11 cellular contexts compared by ENCODE assay signal in genomic region chr13:113205428-113205931, GRCh38.
A peak's percentile ranks its signal among the peaks of the same experiment; 100 is the strongest.
DNase-seq lines count a peak whose midpoint lies in the region; ATAC-seq and TF ChIP-seq lines count a peak whose summit lies in the region.
"Had no signal": no experiment of that assay in that cellular context is flagged by ENCODE, and none has a peak within 500 bp of the region (broad histone marks: within the 10 kb centered on the region; RNA-seq: fewer than 3 reads in every experiment).

No MANE protein-coding gene starts in this region.

- no peaks in the 10 kb centered on the region for H3K27me3 ChIP-seq in BLaER1 treated with 17β-estradiol and CSF1 and Interleukin-3, amounts not matched to agents 10 nM and 100 nM
- H3K27me3 ChIP-seq: SJCRH30, tibial nerve had no signal

- peak overlapping the region in 6 of 11 experiments; percentile 85 to 96 (median 91); a peak in 5 of 22 replicates for H3K4me2 ChIP-seq in BLaER1 treated with 17β-estradiol and CSF1 and Interleukin-3, amounts not matched to agents 10 nM and 100 nM

- H3K4me1 Mint-ChIP-seq in activated naive CD8-positive, alpha-beta T cell treated with anti-CD3 and anti-CD28 coated beads, Interleukin-2, amount 50 U/mL, for 24 hours: peaks cover 61% of the 10 kb centered on the region
- H3K4me1 Mint-ChIP-seq in stimulated activated memory B cell treated with anti-CD40 and anti-IgM and Interleukin-4, amounts not matched to agents 10 μg/mL and 1 μg/mL and 100 μg/mL, for 72 hours: peaks cover 60% of the 10 kb centered on the region

- CTCF ChIA-PET in HEK293 (lab: Yijun Ruan, JAX): interaction anchor here (0.6 kb wide), 1 partner anchor 69 kb away, joined by 3 read pairs; no protein-coding TSS in a partner anchor

- peak overlapping the region; percentile 63 for H3K27ac Mint-ChIP-seq in activated naive CD8-positive, alpha-beta T cell treated with anti-CD3 and anti-CD28 coated beads, Interleukin-2, amount 50 U/mL, for 24 hours
- H3K27ac Mint-ChIP-seq in stimulated activated memory B cell treated with anti-CD40 and anti-IgM and Interleukin-4, amounts not matched to agents 10 μg/mL and 1 μg/mL and 100 μg/mL, for 72 hours: no peak overlapping the region

- no peak for TF ChIP-seq CTCF in HEK293 (tag by site-specific recombination; IDR thresholded peaks at IDR 0.05)

- POLR2A ChIA-PET in HEK293 (lab: Yijun Ruan, JAX): no interaction called here

- no peak overlapping the region for H3K9ac ChIP-seq in BLaER1 treated with 17β-estradiol and CSF1 and Interleukin-3, amounts not matched to agents 10 nM and 100 nM

- H3K4me3 ChIP-seq in BLaER1 treated with 17β-estradiol and CSF1 and Interleukin-3, amounts not matched to agents 10 nM and 100 nM: no peak overlapping the region
- H3K4me3 ChIP-seq in HEK293 (ENCODE audit: low read depth, low read length): no peak overlapping the region
- H3K4me3 ChIP-seq: SJCRH30, tibial nerve had no signal

- no peak for ATAC-seq in activated naive CD8-positive, alpha-beta T cell treated with anti-CD3 and anti-CD28 coated beads, Interleukin-2, amount 50 U/mL, for 24 hours
- no peak for ATAC-seq in stimulated activated memory B cell treated with anti-CD40 and anti-IgM and Interleukin-4, amounts not matched to agents 10 μg/mL and 1 μg/mL and 100 μg/mL, for 72 hours

- H3K27me3 Mint-ChIP-seq in activated naive CD8-positive, alpha-beta T cell treated with anti-CD3 and anti-CD28 coated beads, Interleukin-2, amount 50 U/mL, for 24 hours: no peaks in the 10 kb centered on the region
- no peaks in the 10 kb centered on the region for H3K27me3 Mint-ChIP-seq in stimulated activated memory B cell treated with anti-CD40 and anti-IgM and Interleukin-4, amounts not matched to agents 10 μg/mL and 1 μg/mL and 100 μg/mL, for 72 hours

- peaks cover 44 to 73% (median 63%) of the 10 kb centered on the region in 11 experiments for H4K20me1 ChIP-seq in BLaER1 treated with 17β-estradiol and CSF1 and Interleukin-3, amounts not matched to agents 10 nM and 100 nM

- H3K36me3 Mint-ChIP-seq in activated naive CD8-positive, alpha-beta T cell treated with anti-CD3 and anti-CD28 coated beads, Interleukin-2, amount 50 U/mL, for 24 hours (ENCODE audit: low read depth): peaks cover 32% of the 10 kb centered on the region
- H3K36me3 Mint-ChIP-seq in stimulated activated memory B cell treated with anti-CD40 and anti-IgM and Interleukin-4, amounts not matched to agents 10 μg/mL and 1 μg/mL and 100 μg/mL, for 72 hours: peaks cover 5% of the 10 kb centered on the region

- peaks cover 38 to 60% (median 46%) of the 10 kb centered on the region in 10 experiments for H3K4me1 ChIP-seq in BLaER1 treated with 17β-estradiol and CSF1 and Interleukin-3, amounts not matched to agents 10 nM and 100 nM
- H3K4me1 ChIP-seq in HEK293 (ENCODE audit: control insufficient read depth, insufficient read depth, low read length): no peaks in the 10 kb centered on the region; the same call in 1 of the 2 replicates

- no peak for DNase-seq in activated naive CD8-positive, alpha-beta T cell treated with anti-CD3 and anti-CD28 coated beads, Interleukin-2, amount 50 U/mL, for 24 hours
- DNase-seq in iris pigment epithelial cell (ENCODE audit: low read depth) (peak; percentile 76), NCI-H2107 (lab: John Stamatoyannopoulos, UW) (no peak), ecto neural progenitor cell (ENCODE audit: low spot score) (no peak), iPS-NIHi7 (ENCODE audit: extremely low spot score) (no peak)
- DNase-seq: SJCRH30; stimulated activated CD4-positive, alpha-beta T cell treated with anti-CD3 and anti-CD28 coated beads, Interleukin-2, amount 100 ng/mL, for 24 hours had no signal

- H3K9me3 ChIP-seq in BLaER1 treated with 17β-estradiol and CSF1 and Interleukin-3, amounts not matched to agents 10 nM and 100 nM (replicated peaks in 1 of 11): no peaks in the 10 kb centered on the region
- H3K9me3 ChIP-seq in HEK293 (ENCODE audit: control insufficient read depth, insufficient read depth, low read depth, low read length): no peaks in the 10 kb centered on the region
- H3K9me3 ChIP-seq: SJCRH30, tibial nerve had no signal

- no peak overlapping the region for H3K27ac ChIP-seq in BLaER1 treated with 17β-estradiol and CSF1 and Interleukin-3, amounts not matched to agents 10 nM and 100 nM
- no peak overlapping the region for H3K27ac ChIP-seq in HEK293 (ENCODE audit: extremely low read depth, low read depth, low read length)
- H3K27ac ChIP-seq: SJCRH30, tibial nerve had no signal

- H3K9me3 Mint-ChIP-seq in activated naive CD8-positive, alpha-beta T cell treated with anti-CD3 and anti-CD28 coated beads, Interleukin-2, amount 50 U/mL, for 24 hours: no peaks in the 10 kb centered on the region
- H3K9me3 Mint-ChIP-seq in stimulated activated memory B cell treated with anti-CD40 and anti-IgM and Interleukin-4, amounts not matched to agents 10 μg/mL and 1 μg/mL and 100 μg/mL, for 72 hours: no peaks in the 10 kb centered on the region

- peaks cover 16 to 53% (median 46%) of the 10 kb centered on the region in 11 experiments; a peak in 21 of 22 replicates for H3K36me3 ChIP-seq in BLaER1 treated with 17β-estradiol and CSF1 and Interleukin-3, amounts not matched to agents 10 nM and 100 nM
- peaks cover 0 to 34% of the 10 kb centered on the region in 2 experiments; a peak in 2 of 3 replicates for H3K36me3 ChIP-seq in HEK293 (ENCODE audit: control insufficient read depth in 2 of 2, insufficient read depth in 1 of 2, low read length in 2 of 2)

- peak overlapping the region; percentile 95 for H3K4me3 Mint-ChIP-seq in activated naive CD8-positive, alpha-beta T cell treated with anti-CD3 and anti-CD28 coated beads, Interleukin-2, amount 50 U/mL, for 24 hours
- no peak overlapping the region for H3K4me3 Mint-ChIP-seq in stimulated activated memory B cell treated with anti-CD40 and anti-IgM and Interleukin-4, amounts not matched to agents 10 μg/mL and 1 μg/mL and 100 μg/mL, for 72 hours

TF ChIP-seq in HEK293, 187 proteins besides CTCF, POLR2A, EP300 and RAD21:
- TF ChIP-seq ZBTB17 (tag by site-specific recombination; IDR thresholded peaks at IDR 0.05) (peak; percentile 39; the same call in 1 of the 2 replicates), SP7 (tag by site-specific recombination; IDR thresholded peaks at IDR 0.05) (no peak), MYNN (tag by site-specific recombination; IDR thresholded peaks at IDR 0.05; ENCODE audit: borderline replicate concordance) (no peak), ZNF10 (tag by site-specific recombination; IDR thresholded peaks at IDR 0.05) (peak; percentile 85), ZNF426 (tag by site-specific recombination; IDR thresholded peaks at IDR 0.05) (no peak), ZNF248 (tag by site-specific recombination; IDR thresholded peaks at IDR 0.05) (no peak), ZNF529 (tag by site-specific recombination; IDR thresholded peaks at IDR 0.05; ENCODE audit: insufficient replicate concordance) (no peak)
